In the genomic region with DNA sequence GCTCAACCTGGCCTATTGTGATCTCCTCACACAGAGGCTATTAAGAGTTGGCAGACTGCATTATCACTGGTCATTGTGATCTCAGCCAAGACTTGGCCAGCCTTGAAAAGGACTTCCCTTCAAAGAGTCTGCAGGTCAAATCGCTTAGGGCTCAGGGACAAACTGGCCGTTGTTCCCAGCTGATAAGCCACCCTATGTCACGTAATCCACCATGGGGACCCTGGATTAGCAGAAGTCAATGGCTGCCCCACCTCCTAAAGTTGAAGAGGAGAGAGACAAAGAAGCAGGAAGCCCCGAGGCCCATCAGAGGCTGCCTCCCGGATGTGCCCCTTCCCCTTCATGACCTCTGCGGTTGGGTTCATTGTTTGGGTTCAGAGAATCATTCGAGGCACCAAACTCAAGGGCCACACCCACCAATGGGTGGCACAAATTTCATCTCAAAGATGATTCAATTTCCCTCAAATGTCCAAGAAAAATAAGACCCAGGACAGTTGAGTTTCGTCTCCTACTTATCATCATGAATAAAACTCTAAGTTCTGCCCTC, we compare ENCODE assay signal across 33 cellular contexts. TPM values are rescaled to one million over a fixed set of nuclear protein-coding genes. Genes with fewer than 3 reads are reported as not detected.
"Had no signal": no experiment of that assay in that cellular context is flagged by ENCODE, and none has a peak within 500 bp of the region (broad histone marks: within the 10 kb centered on the region; RNA-seq: fewer than 3 reads in every experiment).

No MANE protein-coding gene starts in this region.

- H3K4me3 ChIP-seq: body of pancreas, gastroesophageal sphincter, hepatocyte, pancreas, psoas muscle, smooth muscle cell, stomach, thyroid gland, upper lobe of left lung, vagina had no signal

- H3K36me3 Mint-ChIP-seq: activated CD8-positive, alpha-beta memory T cell treated with anti-CD3 and anti-CD28 coated beads, Interleukin-2, amount 10 ng/mL, durations not matched to agents 7 days and 5 days; activated naive CD4-positive, alpha-beta T cell treated with anti-CD3 and anti-CD28 coated beads, Interleukin-2, amount 50 U/mL, for 24 hours; stimulated activated memory B cell treated with anti-CD40 and anti-IgM and Interleukin-4, amounts not matched to agents 10 μg/mL and 1 μg/mL and 100 μg/mL, for 72 hours had no signal

- H3K4me1 Mint-ChIP-seq: activated CD4-positive, alpha-beta T cell treated with anti-CD3 and anti-CD28 coated beads for 36 hours; activated naive CD4-positive, alpha-beta T cell treated with anti-CD3 and anti-CD28 coated beads, Interleukin-2, amount 50 U/mL, for 24 hours; nephron had no signal

- H3K9me3 Mint-ChIP-seq: activated naive CD4-positive, alpha-beta T cell treated with anti-CD3 and anti-CD28 coated beads, Interleukin-2, amount 50 U/mL, for 24 hours; activated naive CD8-positive, alpha-beta T cell treated with anti-CD3 and anti-CD28 coated beads, Interleukin-2, amount 50 U/mL, for 24 hours; activated T-helper 2 cell treated with anti-CD3 and anti-CD28 coated beads, Interferon-gamma antibody, Interleukin-2, Interleukin-4, amounts not matched to agents 10 μg/mL and 5 μg/mL and 100 μg/mL, durations not matched to agents 14 hours and 24 hours and 36 hours; nephron; stimulated activated memory B cell treated with anti-CD40 and anti-IgM and Interleukin-4, amounts not matched to agents 10 μg/mL and 1 μg/mL and 100 μg/mL, for 72 hours had no signal

- H3K27ac Mint-ChIP-seq: activated CD4-positive, alpha-beta T cell treated with anti-CD3 and anti-CD28 coated beads for 36 hours; activated CD8-positive, alpha-beta memory T cell treated with anti-CD3 and anti-CD28 coated beads, Interleukin-2, amount 10 ng/mL, durations not matched to agents 7 days and 5 days; activated CD8-positive, alpha-beta T cell treated with anti-CD3 and anti-CD28 coated beads, Interleukin-2, amount 10 ng/mL, durations not matched to agents 7 days and 5 days; activated naive CD4-positive, alpha-beta T cell treated with anti-CD3 and anti-CD28 coated beads, Interleukin-2, amount 50 U/mL, for 24 hours; activated naive CD8-positive, alpha-beta T cell treated with anti-CD3 and anti-CD28 coated beads, Interleukin-2, amount 50 U/mL, for 24 hours; activated T-helper 2 cell treated with anti-CD3 and anti-CD28 coated beads, Interferon-gamma antibody, Interleukin-2, Interleukin-4, amounts not matched to agents 10 μg/mL and 5 μg/mL and 100 μg/mL, durations not matched to agents 14 hours and 24 hours and 36 hours; nephron; stimulated activated memory B cell treated with anti-CD40 and anti-IgM and Interleukin-4, amounts not matched to agents 10 μg/mL and 1 μg/mL and 100 μg/mL, for 72 hours had no signal

- H3K4me3 Mint-ChIP-seq: activated CD4-positive, alpha-beta T cell treated with anti-CD3 and anti-CD28 coated beads for 36 hours; activated CD8-positive, alpha-beta memory T cell treated with anti-CD3 and anti-CD28 coated beads, Interleukin-2, amount 10 ng/mL, durations not matched to agents 7 days and 5 days; activated CD8-positive, alpha-beta T cell treated with anti-CD3 and anti-CD28 coated beads, Interleukin-2, amount 10 ng/mL, durations not matched to agents 7 days and 5 days; activated naive CD4-positive, alpha-beta T cell treated with anti-CD3 and anti-CD28 coated beads, Interleukin-2, amount 50 U/mL, for 24 hours; activated naive CD8-positive, alpha-beta T cell treated with anti-CD3 and anti-CD28 coated beads, Interleukin-2, amount 50 U/mL, for 24 hours; nephron; stimulated activated memory B cell treated with anti-CD40 and anti-IgM and Interleukin-4, amounts not matched to agents 10 μg/mL and 1 μg/mL and 100 μg/mL, for 72 hours had no signal

- H3K27ac ChIP-seq: body of pancreas, gastroesophageal sphincter, hepatocyte, pancreas, psoas muscle, stomach, thyroid gland, upper lobe of left lung, vagina had no signal

- H3K4me1 ChIP-seq: body of pancreas, gastroesophageal sphincter, pancreas, psoas muscle, stomach, thyroid gland, upper lobe of left lung, vagina had no signal

- H3K4me2 ChIP-seq: hepatocyte, smooth muscle cell had no signal

- H3K36me3 ChIP-seq: gastroesophageal sphincter, pancreas, stomach, thyroid gland, upper lobe of left lung, vagina had no signal

- ATAC-seq: activated CD4-positive, alpha-beta T cell treated with anti-CD3 and anti-CD28 coated beads for 36 hours; activated CD8-positive, alpha-beta memory T cell treated with anti-CD3 and anti-CD28 coated beads, Interleukin-2, amount 10 ng/mL, durations not matched to agents 7 days and 5 days; activated CD8-positive, alpha-beta T cell treated with anti-CD3 and anti-CD28 coated beads, Interleukin-2, amount 10 ng/mL, durations not matched to agents 7 days and 5 days; activated naive CD8-positive, alpha-beta T cell treated with anti-CD3 and anti-CD28 coated beads, Interleukin-2, amount 50 U/mL, for 24 hours; body of pancreas; gastroesophageal sphincter; left ventricle myocardium superior; pancreas; psoas muscle; stimulated activated memory B cell treated with anti-CD40 and anti-IgM and Interleukin-4, amounts not matched to agents 10 μg/mL and 1 μg/mL and 100 μg/mL, for 72 hours had no signal

- FAIRE-seq: colon, pancreas had no signal

- H3K27me3 ChIP-seq: body of pancreas, hepatocyte, pancreas, thyroid gland, upper lobe of left lung, vagina had no signal

- H3K27me3 Mint-ChIP-seq: activated CD4-positive, alpha-beta T cell treated with anti-CD3 and anti-CD28 coated beads for 36 hours; activated naive CD4-positive, alpha-beta T cell treated with anti-CD3 and anti-CD28 coated beads, Interleukin-2, amount 50 U/mL, for 24 hours; activated naive CD8-positive, alpha-beta T cell treated with anti-CD3 and anti-CD28 coated beads, Interleukin-2, amount 50 U/mL, for 24 hours had no signal

- H3K9me3 ChIP-seq: body of pancreas, gastroesophageal sphincter, pancreas, psoas muscle, stomach, thyroid gland, upper lobe of left lung, vagina had no signal

- DNase-seq: activated CD4-positive, alpha-beta T cell treated with anti-CD3 and anti-CD28 coated beads for 36 hours; activated CD4-positive, CD25-positive, alpha-beta regulatory T cell; activated CD8-positive, alpha-beta memory T cell treated with anti-CD3 and anti-CD28 coated beads, Interleukin-2, amount 10 ng/mL, durations not matched to agents 7 days and 5 days; activated CD8-positive, alpha-beta T cell treated with anti-CD3 and anti-CD28 coated beads, Interleukin-2, amount 10 ng/mL, durations not matched to agents 7 days and 5 days; activated naive CD8-positive, alpha-beta T cell treated with anti-CD3 and anti-CD28 coated beads, Interleukin-2, amount 50 U/mL, for 24 hours; activated T-cell treated with anti-CD3 and anti-CD28 coated beads, Interleukin-2, amount 50 U/mL, for 48 hours; body of pancreas; effector CD8-positive, alpha-beta T cell; islet precursor cell; left ventricle myocardium superior; nucleus accumbens; pancreas; psoas muscle; stimulated activated CD4-positive, alpha-beta T cell treated with anti-CD3 and anti-CD28 coated beads, Interleukin-1b, Interleukin-23, amount 100 ng/mL, for 48 hours; stimulated activated CD4-positive, alpha-beta T cell treated with anti-CD3 and anti-CD28 coated beads, Interleukin-4, amount 100 ng/mL, for 4 hours; stimulated activated CD8-positive, alpha-beta memory T cell treated with anti-CD3 and anti-CD28 coated beads, Interleukin-4, amount 100 ng/mL, for 48 hours; stomach; T-helper 9 cell; thyroid gland; upper lobe of left lung had no signal

- H3K79me2 ChIP-seq: hepatocyte had no signal

- H2AFZ ChIP-seq: hepatocyte had no signal

RNA-seq across cellular contexts. Expression of a gene that starts 56.6 kb away (rescaled TPM):
- total RNA-seq: activated CD4-positive, alpha-beta T cell treated with anti-CD3 and anti-CD28 coated beads for 36 hours; activated CD8-positive, alpha-beta memory T cell treated with anti-CD3 and anti-CD28 coated beads, Interleukin-2, amount 10 ng/mL, durations not matched to agents 7 days and 5 days; activated CD8-positive, alpha-beta T cell treated with anti-CD3 and anti-CD28 coated beads, Interleukin-2, amount 10 ng/mL, durations not matched to agents 7 days and 5 days; activated T-helper 2 cell treated with anti-CD3 and anti-CD28 coated beads, Interferon-gamma antibody, Interleukin-2, Interleukin-4, amounts not matched to agents 10 μg/mL and 5 μg/mL and 100 μg/mL, durations not matched to agents 14 hours and 24 hours and 36 hours; body of pancreas; dermis microvascular lymphatic vessel endothelial cell; epithelial cell of proximal tubule; left ventricle myocardium superior; lung microvascular endothelial cell; psoas muscle; smooth muscle cell; T-helper 1 cell treated with Interleukin-12 subunit alpha and Interleukin-12 subunit beta and Interleukin-4 antibody, amounts not matched to agents 30 ng/mL and 1 ng/mL, for 36 hours; thyroid gland; vagina had no signal
- polyA plus RNA-seq: smooth muscle cell had no signal
